8 cellular contexts compared by ENCODE assay signal in genomic region chr13:58024103-58024502, GRCh38.
"Had no signal": no experiment of that assay in that cellular context is flagged by ENCODE, and none has a peak within 500 bp of the region (broad histone marks: within the 10 kb centered on the region; RNA-seq: fewer than 3 reads in every experiment).

No MANE protein-coding gene starts in this region.

- FAIRE-seq: G401.6, GM12878, GM12891, GM12892, GM18507, GM19239 had no signal

- H3K4me3 ChIP-seq: GM12878 had no signal

- DNase-seq: GDM1, GF-D8 had no signal
